8 cellular contexts compared by ENCODE assay signal in genomic region chr1:40818264-40818961, GRCh38. TPM values are rescaled to one million over a fixed set of nuclear protein-coding genes. Genes with fewer than 3 reads are reported as not detected.
A peak's percentile ranks its signal among the peaks of the same experiment; 100 is the strongest.
DNase-seq lines count a peak whose midpoint lies in the region; ATAC-seq and TF ChIP-seq lines count a peak whose summit lies in the region.

No MANE protein-coding gene starts in this region.

- H3K4me3 ChIP-seq in mesendoderm (ENCODE audit: low read length), result peak overlapping the region; percentile 50

- H3K36me3 Mint-ChIP-seq in chondrocyte (ENCODE audit: low read depth), result no peaks in the 10 kb centered on the region

- ATAC-seq in GM18511 (IDR thresholded peaks at IDR 0.05; ENCODE audit: unreplicated experiment) (peak; percentile 80), HG03045 (IDR thresholded peaks at IDR 0.05; ENCODE audit: unreplicated experiment) (peak; percentile 73)

- no peak overlapping the region for H2AK5ac ChIP-seq in mesendoderm (ENCODE audit: low read length)

- H3K4me3 Mint-ChIP-seq in chondrocyte (ENCODE audit: unreplicated experiment), result peak overlapping the region; percentile 60

- no peaks in the 10 kb centered on the region for H3K27me3 ChIP-seq in mesendoderm (ENCODE audit: insufficient read depth, low read length, poor library complexity)

- DNase-seq in activated CD4-positive, CD25-positive, alpha-beta regulatory T cell treated with anti-CD3 and anti-CD28 coated beads, Interleukin-2, amount 50 U/mL, for 16 hours (ENCODE audit: low read depth, low spot score), result peak; percentile 66
- DNase-seq in chondrocyte (ENCODE audit: low spot score), result no peak
- DNase-seq in mesendoderm, result peak; percentile 92
- DNase-seq in stimulated activated CD8-positive, alpha-beta memory T cell treated with anti-CD3 and anti-CD28 coated beads, Interleukin-4, amount 100 ng/mL, for 4 hours (ENCODE audit: low read depth in 2 of 2, low spot score in 1 of 2), result peak; percentile 64 to 71
- DNase-seq in medulla oblongata (ENCODE audit: extremely low spot score), result no peak
- DNase-seq in NCI-H1436 (lab: John Stamatoyannopoulos, UW), result no peak

- H3K27ac ChIP-seq in mesendoderm (ENCODE audit: low read depth, low read length), result no peak overlapping the region

- peak overlapping the region; percentile 60 for H3K9ac ChIP-seq in mesendoderm (ENCODE audit: low read length)

- no peak overlapping the region for H2BK120ac ChIP-seq in mesendoderm (ENCODE audit: low read depth, low read length)

- no peak overlapping the region for H3K18ac ChIP-seq in mesendoderm (ENCODE audit: low read length)

- H3K9me3 Mint-ChIP-seq in chondrocyte (ENCODE audit: low read depth), result no peaks in the 10 kb centered on the region

- no peak overlapping the region for H3K23ac ChIP-seq in mesendoderm (ENCODE audit: low read length)

- H4K8ac ChIP-seq in mesendoderm (ENCODE audit: low read depth, low read length), result no peak overlapping the region

- H3K79me2 ChIP-seq in mesendoderm (ENCODE audit: control insufficient read depth, insufficient read depth, low read length), result no peaks in the 10 kb centered on the region

- no peak overlapping the region for H2BK5ac ChIP-seq in mesendoderm (ENCODE audit: low read length)

- peak overlapping the region; percentile 89 for H3K56ac ChIP-seq in mesendoderm (ENCODE audit: low read length)

- no peak overlapping the region for H3K4ac ChIP-seq in mesendoderm (ENCODE audit: low read depth, low read length)

- H4K5ac ChIP-seq in mesendoderm (ENCODE audit: low read length), result no peak overlapping the region

- WGBS in mesendoderm (ENCODE audit: extremely low coverage, insufficient coverage, low lambda C conversion rate), result no CpG with 5 or more reads among the region's 59 CpGs

- peak overlapping the region; percentile 88 for H3K4me2 ChIP-seq in mesendoderm (ENCODE audit: low read length)

- H3K4me1 Mint-ChIP-seq in chondrocyte (ENCODE audit: low read depth), result peaks cover 27% of the 10 kb centered on the region

- H2BK15ac ChIP-seq in mesendoderm (replicated peaks; ENCODE audit: low read depth), result no peak overlapping the region

- no peaks in the 10 kb centered on the region for H3K27me3 Mint-ChIP-seq in chondrocyte (ENCODE audit: low read depth)

- H3K27ac Mint-ChIP-seq in chondrocyte (ENCODE audit: unreplicated experiment), result peak overlapping the region; percentile 27

- no peaks in the 10 kb centered on the region for H3K79me1 ChIP-seq in mesendoderm (ENCODE audit: low read length)

- no peaks in the 10 kb centered on the region for H3K4me1 ChIP-seq in mesendoderm (ENCODE audit: control insufficient read depth, low read depth, low read length)

- no peak for TF ChIP-seq CTCF in chondrocyte (IDR thresholded peaks at IDR 0.05)

- no peaks in the 10 kb centered on the region for H3K36me3 ChIP-seq in mesendoderm (ENCODE audit: control insufficient read depth, insufficient read depth, low read length)

RNA-seq across cellular contexts. Expression of gene KCNQ4, which starts 34.8 kb away (rescaled TPM):
- total RNA-seq in chondrocyte, result 0.60 to 3.4 TPM (median 3.0 TPM) in 3 replicates
- 0.63 TPM for polyA plus RNA-seq in mesendoderm (2013, experiment 1 of 2)
- polyA plus RNA-seq in mesendoderm (2013, experiment 2 of 2), result 0.56 TPM

RNA-seq across cellular contexts. Expression of gene CITED4, which starts 43.8 kb away (rescaled TPM):
- total RNA-seq in chondrocyte, result 12.4 to 30.5 TPM (median 30.1 TPM) in 3 replicates
- polyA plus RNA-seq in mesendoderm (2013, experiment 1 of 2), result 12.3 TPM
- 12.8 TPM for polyA plus RNA-seq in mesendoderm (2013, experiment 2 of 2)

Comparison
In these comparisons a context has a peak if more than half of its experiments do, and no peak if none do; other contexts are left out.
1. DNase-seq: peak in activated CD4-positive, CD25-positive, alpha-beta regulatory T cell treated with anti-CD3 and anti-CD28 coated beads, Interleukin-2, amount 50 U/mL, for 16 hours (single experiment), mesendoderm (single experiment) and stimulated activated CD8-positive, alpha-beta memory T cell treated with anti-CD3 and anti-CD28 coated beads, Interleukin-4, amount 100 ng/mL, for 4 hours (2 of 2); none in chondrocyte (single experiment), medulla oblongata (single experiment) and NCI-H1436 (single experiment).